ENCODE assay signal across 11 cellular contexts in the genomic region with DNA sequence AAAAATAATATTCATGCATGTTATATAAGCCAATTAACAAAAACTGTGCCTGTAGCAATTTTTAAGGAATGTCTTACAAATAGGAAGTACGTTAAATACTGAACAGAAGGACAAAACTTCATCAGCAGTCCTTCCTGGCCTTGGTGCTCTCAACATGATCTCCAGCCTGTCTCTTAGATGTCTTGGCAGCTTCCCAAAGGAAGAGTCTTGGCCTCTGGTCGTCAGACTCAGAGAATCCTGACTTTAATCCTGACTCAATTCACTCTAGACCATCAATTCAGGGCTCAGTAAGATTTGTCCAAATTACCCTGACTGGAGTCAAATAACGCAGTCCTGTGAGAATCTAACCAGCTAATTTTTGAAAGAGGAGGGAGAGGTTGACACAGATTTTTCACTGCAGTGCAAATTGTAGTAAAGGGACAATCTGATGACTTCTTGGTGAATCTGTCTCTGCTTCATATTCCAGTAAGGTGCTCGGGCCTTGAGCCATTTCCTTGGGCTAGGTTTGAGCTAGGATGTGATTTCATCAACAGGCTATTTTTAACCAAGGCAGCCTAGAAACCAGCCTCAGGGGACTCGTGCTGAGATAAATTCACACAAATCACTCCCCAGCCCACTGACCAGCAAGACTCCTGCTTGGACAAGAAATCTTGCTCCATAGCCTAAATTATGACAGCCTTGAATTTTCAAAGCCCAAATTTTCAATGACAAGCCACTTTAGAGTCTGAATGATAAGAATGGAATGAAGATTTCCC.
DNase-seq lines count a peak whose midpoint lies in the region; ATAC-seq and TF ChIP-seq lines count a peak whose summit lies in the region.
"Had no signal": no experiment of that assay in that cellular context is flagged by ENCODE, and none has a peak within 500 bp of the region (broad histone marks: within the 10 kb centered on the region; RNA-seq: fewer than 3 reads in every experiment).

No MANE protein-coding gene starts in this region.

- H2AK5ac ChIP-seq in trophoblast cell (ENCODE audit: low read length): peak overlapping the region; percentile 80

- no peaks in the 10 kb centered on the region for H3K36me3 ChIP-seq in trophoblast cell (ENCODE audit: control insufficient read depth in 1 of 2, insufficient read depth in 2 of 2, low read length in 2 of 2)

- no peak overlapping the region for H3K9ac ChIP-seq in trophoblast cell (ENCODE audit: low read length)

- no peaks in the 10 kb centered on the region for H3K9me3 ChIP-seq in trophoblast cell (ENCODE audit: insufficient read depth, low read depth, low read length)

- H2AFZ ChIP-seq in trophoblast cell (ENCODE audit: insufficient read depth, low read length, poor library complexity): peak overlapping the region; percentile 56

- H3K4me1 ChIP-seq in trophoblast cell (ENCODE audit: control insufficient read depth in 1 of 2, insufficient read depth in 2 of 2, low read length in 2 of 2): peaks cover 14 to 18% of the 10 kb centered on the region in 2 experiments

- H2BK5ac ChIP-seq in trophoblast cell (ENCODE audit: low read depth, low read length, poor library complexity): peak overlapping the region; percentile 86

- peak overlapping the region; percentile 85 for H2BK12ac ChIP-seq in trophoblast cell (ENCODE audit: low read length)

- peak overlapping the region; percentile 76 for H3K14ac ChIP-seq in trophoblast cell (ENCODE audit: low read length)

- no peak for TF ChIP-seq CTCF in fibroblast of villous mesenchyme (IDR thresholded peaks at IDR 0.05; ENCODE audit: insufficient read depth, low read depth, low read length)

- ATAC-seq in HG03039 (IDR thresholded peaks at IDR 0.05; ENCODE audit: unreplicated experiment): no peak
- ATAC-seq: stimulated activated memory B cell treated with anti-CD40 and anti-IgM and Interleukin-4, amounts not matched to agents 10 μg/mL and 1 μg/mL and 100 μg/mL, for 72 hours; T-cell had no signal

- DNase-seq in ELF-1 (ENCODE audit: low read depth, low spot score) (peak; percentile 30), SK-N-DZ (ENCODE audit: low spot score) (peak; percentile 29), fibroblast of villous mesenchyme (ENCODE audit: low read depth) (peak; percentile 54), trophoblast cell (peak; percentile 90 to 94), NCI-H1930 (lab: John Stamatoyannopoulos, UW) (no peak), UCSD-AML1 (lab: John Stamatoyannopoulos, UW; ENCODE audit: unreplicated experiment) (no peak)
- no peak for DNase-seq in activated naive CD4-positive, alpha-beta T cell treated with anti-CD3 and anti-CD28 coated beads, Interleukin-2, amount 50 U/mL, for 16 hours
- DNase-seq: DMS153, T-cell had no signal

- peak overlapping the region; percentile 86 for H2BK120ac ChIP-seq in trophoblast cell (ENCODE audit: insufficient read depth, low read length, poor library complexity)

- H3K4me3 ChIP-seq in fibroblast of villous mesenchyme (ENCODE audit: low read depth, low read length): no peak overlapping the region
- H3K4me3 ChIP-seq in trophoblast cell (ENCODE audit: low read depth, low read length): no peak overlapping the region

- H3K4ac ChIP-seq in trophoblast cell (ENCODE audit: low read depth, low read length): no peak overlapping the region

- no peak overlapping the region for H4K8ac ChIP-seq in trophoblast cell (ENCODE audit: low read depth, low read length)

- H3K27ac ChIP-seq in trophoblast cell (ENCODE audit: low read depth, low read length): peak overlapping the region; percentile 84

- H3K79me2 ChIP-seq in trophoblast cell (ENCODE audit: control insufficient read depth, insufficient read depth, low read length, poor library complexity): no peaks in the 10 kb centered on the region

- peak overlapping the region; percentile 81 for H4K91ac ChIP-seq in trophoblast cell (ENCODE audit: low read depth, low read length)

- peaks cover 16% of the 10 kb centered on the region for H3K79me1 ChIP-seq in trophoblast cell (ENCODE audit: low read length)

- H3K23ac ChIP-seq in trophoblast cell (ENCODE audit: low read length): no peak overlapping the region

- H4K12ac ChIP-seq in trophoblast cell (ENCODE audit: low read depth, low read length): no peak overlapping the region

- H3K18ac ChIP-seq in trophoblast cell (ENCODE audit: low read length): no peak overlapping the region

- no peaks in the 10 kb centered on the region for H3K27me3 ChIP-seq in trophoblast cell (ENCODE audit: insufficient read depth, low read length)

- no CpG with 5 or more reads among the region's 5 CpGs for WGBS in trophoblast cell (ENCODE audit: extremely low coverage, insufficient coverage, insufficient read length)

- no peak overlapping the region for H3K4me2 ChIP-seq in trophoblast cell (ENCODE audit: low read length)

Comparison
In these comparisons a context has a peak if more than half of its experiments do, and no peak if none do; other contexts are left out.
1. DNase-seq: peak in ELF-1 (single experiment), SK-N-DZ (single experiment), fibroblast of villous mesenchyme (single experiment) and trophoblast cell (2 of 2); none in activated naive CD4-positive, alpha-beta T cell treated with anti-CD3 and anti-CD28 coated beads, Interleukin-2, amount 50 U/mL, for 16 hours (single experiment), NCI-H1930 (0 of 2) and UCSD-AML1 (single experiment).